31 cellular contexts compared by ENCODE assay signal in genomic region chr19:19268453-19269385, GRCh38. TPM values are rescaled to one million over a fixed set of nuclear protein-coding genes. Genes with fewer than 3 reads are reported as not detected.
"Had no signal": no experiment of that assay in that cellular context is flagged by ENCODE, and none has a peak within 500 bp of the region (broad histone marks: within the 10 kb centered on the region; RNA-seq: fewer than 3 reads in every experiment).

No MANE protein-coding gene starts in this region.

- ATAC-seq: activated CD4-positive, CD25-positive, alpha-beta regulatory T cell treated with anti-CD3 and anti-CD28 coated beads, Interleukin-2, amount 50 U/mL, for 24 hours; activated CD8-positive, alpha-beta T cell treated with anti-CD3 and anti-CD28 coated beads, Interleukin-2, amount 10 ng/mL, durations not matched to agents 7 days and 5 days; activated naive CD4-positive, alpha-beta T cell treated with anti-CD3 and anti-CD28 coated beads, Interleukin-2, amount 50 U/mL, for 72 hours; activated naive CD8-positive, alpha-beta T cell treated with anti-CD3 and anti-CD28 coated beads, Interleukin-2, amount 50 U/mL, for 24 hours; activated T-cell treated with anti-CD3 and anti-CD28 coated beads, Interleukin-2, amount 50 U/mL, for 4 hours; body of pancreas; Panc1; Right ventricle myocardium inferior had no signal

- H3K27ac ChIP-seq: ascending aorta, body of pancreas, SK-N-MC had no signal

- H3K9me3 Mint-ChIP-seq: activated naive CD4-positive, alpha-beta T cell treated with anti-CD3 and anti-CD28 coated beads, Interleukin-2, amount 50 U/mL, for 72 hours; activated naive CD8-positive, alpha-beta T cell treated with anti-CD3 and anti-CD28 coated beads, Interleukin-2, amount 50 U/mL, for 24 hours; activated T-cell treated with anti-CD3 and anti-CD28 coated beads, Interleukin-2, amount 50 U/mL, for 4 hours; central memory CD8-positive, alpha-beta T cell had no signal

- H3K36me3 ChIP-seq: ascending aorta had no signal

- DNase-seq: activated CD4-positive, alpha-beta T cell treated with anti-CD3 and anti-CD28 coated beads for 4 hours; activated CD4-positive, alpha-beta T cell treated with anti-CD3 and anti-CD28 coated beads, Interleukin-2, amount 50 U/mL, for 4 hours; activated CD8-positive, alpha-beta T cell treated with anti-CD3 and anti-CD28 coated beads, Interleukin-2, amount 10 ng/mL, durations not matched to agents 7 days and 5 days; activated effector memory CD4-positive, alpha-beta T cell treated with anti-CD3 and anti-CD28 coated beads, Interleukin-2, amount 50 U/mL, for 16 hours; activated naive CD4-positive, alpha-beta T cell treated with Interleukin-2 at 50 U/mL for 16 hours; activated naive CD8-positive, alpha-beta T cell treated with anti-CD3 and anti-CD28 coated beads, Interleukin-2, amount 50 U/mL, for 24 hours; activated T-cell treated with anti-CD3 and anti-CD28 coated beads, Interleukin-2, amount 50 U/mL, for 4 hours; amniotic stem cell; body of pancreas; NCI-H1048; NCI-H1417 treated with DMSO at 0.1 percent for 48 hours; NCI-H1694; NCI-H2029; NCI-H2107; NCI-H2171 treated with DMSO at 0.1 percent for 48 hours; NCI-H345; NCI-H510A; NCI-H526 treated with DMSO at 0.1 percent for 48 hours; NK-92 treated with Interleukin-12 subunit alpha and Interleukin-12 subunit beta, amount 100 ng/mL, for 24 hours; OCI-M1; RPMI8226; T-helper 1 cell had no signal

- H3K27ac Mint-ChIP-seq: activated CD8-positive, alpha-beta T cell treated with anti-CD3 and anti-CD28 coated beads, Interleukin-2, amount 10 ng/mL, durations not matched to agents 7 days and 5 days; activated naive CD4-positive, alpha-beta T cell treated with anti-CD3 and anti-CD28 coated beads, Interleukin-2, amount 50 U/mL, for 72 hours; activated naive CD8-positive, alpha-beta T cell treated with anti-CD3 and anti-CD28 coated beads, Interleukin-2, amount 50 U/mL, for 24 hours had no signal

- H3K4me3 ChIP-seq: ascending aorta, body of pancreas, SK-N-MC had no signal

- H3K27me3 ChIP-seq: ascending aorta had no signal

- H3K36me3 Mint-ChIP-seq: activated naive CD4-positive, alpha-beta T cell treated with anti-CD3 and anti-CD28 coated beads, Interleukin-2, amount 50 U/mL, for 72 hours had no signal

- H3K4me3 Mint-ChIP-seq: activated CD8-positive, alpha-beta T cell treated with anti-CD3 and anti-CD28 coated beads, Interleukin-2, amount 10 ng/mL, durations not matched to agents 7 days and 5 days; activated naive CD8-positive, alpha-beta T cell treated with anti-CD3 and anti-CD28 coated beads, Interleukin-2, amount 50 U/mL, for 24 hours; activated T-cell treated with anti-CD3 and anti-CD28 coated beads, Interleukin-2, amount 50 U/mL, for 4 hours; central memory CD8-positive, alpha-beta T cell had no signal

RNA-seq across cellular contexts. Expression of gene TM6SF2, which starts 4.4 kb away (rescaled TPM):
- total RNA-seq: activated CD8-positive, alpha-beta T cell treated with anti-CD3 and anti-CD28 coated beads, Interleukin-2, amount 10 ng/mL, durations not matched to agents 7 days and 5 days; activated naive CD4-positive, alpha-beta T cell treated with anti-CD3 and anti-CD28 coated beads, Interleukin-2, amount 50 U/mL, for 72 hours; activated T-cell treated with anti-CD3 and anti-CD28 coated beads, Interleukin-2, amount 50 U/mL, for 4 hours; body of pancreas; M059J had no signal

RNA-seq across cellular contexts. Expression of gene NCAN, which starts 57.0 kb away (rescaled TPM):
- total RNA-seq: activated CD8-positive, alpha-beta T cell treated with anti-CD3 and anti-CD28 coated beads, Interleukin-2, amount 10 ng/mL, durations not matched to agents 7 days and 5 days; activated naive CD4-positive, alpha-beta T cell treated with anti-CD3 and anti-CD28 coated beads, Interleukin-2, amount 50 U/mL, for 72 hours; ascending aorta; body of pancreas; LHCN-M2; M059J; Right ventricle myocardium inferior had no signal
